ENCODE assay signal across 21 cellular contexts in genomic region chr21:41671212-41671762, GRCh38.
DNase-seq lines count a peak whose midpoint lies in the region; ATAC-seq and TF ChIP-seq lines count a peak whose summit lies in the region.
"Had no signal": no experiment of that assay in that cellular context is flagged by ENCODE, and none has a peak within 500 bp of the region (broad histone marks: within the 10 kb centered on the region; RNA-seq: fewer than 3 reads in every experiment).

No MANE protein-coding gene starts in this region.

- 50 to 66% methylated on average over 4 of the region's 4 CpGs for WGBS in esophagus, 2 donors

- H3K27ac ChIP-seq in esophagus (ENCODE audit: low read depth in 2 of 2, low read length in 1 of 2) (peak overlapping the region; percentile 48 to 69), PC-9 (no peak overlapping the region), vagina (no peak overlapping the region)
- H3K27ac ChIP-seq: 22Rv1, SJCRH30 had no signal

- no peaks in the 10 kb centered on the region for H3K9me3 Mint-ChIP-seq in activated CD8-positive, alpha-beta T cell treated with anti-CD3 and anti-CD28 coated beads, Interleukin-2, amount 10 ng/mL, durations not matched to agents 7 days and 5 days (ENCODE audit: insufficient read depth)
- no peaks in the 10 kb centered on the region for H3K9me3 Mint-ChIP-seq in activated CD8-positive, alpha-beta T cell treated with anti-CD3 and anti-CD28 coated beads for 36 hours
- H3K9me3 Mint-ChIP-seq: CD4-positive, alpha-beta T cell had no signal

- no peaks in the 10 kb centered on the region for H3K79me2 ChIP-seq in PC-9 (ENCODE audit: low read depth)

- no peak for ATAC-seq in activated CD8-positive, alpha-beta T cell treated with anti-CD3 and anti-CD28 coated beads, Interleukin-2, amount 10 ng/mL, durations not matched to agents 7 days and 5 days
- no peak for ATAC-seq in activated CD8-positive, alpha-beta T cell treated with anti-CD3 and anti-CD28 coated beads for 36 hours

- no peaks in the 10 kb centered on the region for H3K9me2 ChIP-seq in PC-9 (ENCODE audit: insufficient read depth)

- CTCF ChIA-PET in activated CD8-positive, alpha-beta T cell treated with anti-CD3 and anti-CD28 coated beads, Interleukin-2, amount 10 ng/mL, durations not matched to agents 7 days and 5 days (lab: Charles Lee): interaction anchor here (1.2 kb wide), 1 partner anchor 388 kb away, joined by 3 read pairs; no protein-coding TSS in a partner anchor
- CTCF ChIA-PET in activated CD8-positive, alpha-beta T cell treated with anti-CD3 and anti-CD28 coated beads for 36 hours (lab: Charles Lee): no interaction called here
- CTCF ChIA-PET in PC-9 (lab: Charles Lee): no interaction called here

- peaks cover 17% of the 10 kb centered on the region for H3K4me1 Mint-ChIP-seq in activated CD8-positive, alpha-beta T cell treated with anti-CD3 and anti-CD28 coated beads, Interleukin-2, amount 10 ng/mL, durations not matched to agents 7 days and 5 days (ENCODE audit: low read depth)
- peaks cover 7% of the 10 kb centered on the region for H3K4me1 Mint-ChIP-seq in activated CD8-positive, alpha-beta T cell treated with anti-CD3 and anti-CD28 coated beads for 36 hours (ENCODE audit: low read depth)
- H3K4me1 Mint-ChIP-seq: B cell had no signal

- intact Hi-C loops in activated CD8-positive, alpha-beta T cell treated with anti-CD3 and anti-CD28 coated beads for 36 hours (cut with micrococcal nuclease): no loop called here
- intact Hi-C loops in posterior vena cava (cut with DNase I) (no loop called here), PC-9 (cut with micrococcal nuclease; ENCODE audit: unreplicated experiment) (no loop called here), vagina (cut with DNase I) (no loop called here)

- BruUV-seq in PC-9 (replicated peaks; lab: Mats Ljungman, UMichigan): no TSS peak

- peak overlapping the region; percentile 20 for H3K27ac Mint-ChIP-seq in activated CD8-positive, alpha-beta T cell treated with anti-CD3 and anti-CD28 coated beads, Interleukin-2, amount 10 ng/mL, durations not matched to agents 7 days and 5 days
- no peak overlapping the region for H3K27ac Mint-ChIP-seq in activated CD8-positive, alpha-beta T cell treated with anti-CD3 and anti-CD28 coated beads for 36 hours
- H3K27ac Mint-ChIP-seq: B cell; CD4-positive, alpha-beta T cell had no signal

- POLR2A ChIA-PET in activated CD8-positive, alpha-beta T cell treated with anti-CD3 and anti-CD28 coated beads, Interleukin-2, amount 10 ng/mL, durations not matched to agents 7 days and 5 days (lab: Charles Lee): no interaction called here
- POLR2A ChIA-PET in activated CD8-positive, alpha-beta T cell treated with anti-CD3 and anti-CD28 coated beads for 36 hours (lab: Charles Lee): no interaction called here
- POLR2A ChIA-PET in PC-9 (lab: Charles Lee; ENCODE audit: unreplicated experiment): no interaction called here

- H3K9me3 ChIP-seq in esophagus (ENCODE audit: control insufficient read depth in 2 of 2, insufficient read depth in 1 of 2, low read depth in 1 of 2, low read length in 1 of 2) (peaks cover 0 to 2% of the 10 kb centered on the region in 2 donors), PC-9 (ENCODE audit: insufficient read depth, low read depth) (no peaks in the 10 kb centered on the region), vagina (no peaks in the 10 kb centered on the region)
- H3K9me3 ChIP-seq: HAP-1, SJCRH30 had no signal

- H3K36me3 ChIP-seq in esophagus (ENCODE audit: control insufficient read depth in 2 of 2, insufficient read depth in 2 of 2, low read length in 1 of 2) (no peaks in the 10 kb centered on the region), PC-9 (ENCODE audit: low read depth) (no peaks in the 10 kb centered on the region), vagina (no peaks in the 10 kb centered on the region)
- H3K36me3 ChIP-seq: HAP-1, SJCRH30 had no signal

- H4K20me1 ChIP-seq in PC-9 (ENCODE audit: insufficient read depth): no peaks in the 10 kb centered on the region

- H3K27me3 Mint-ChIP-seq in activated CD8-positive, alpha-beta T cell treated with anti-CD3 and anti-CD28 coated beads, Interleukin-2, amount 10 ng/mL, durations not matched to agents 7 days and 5 days (ENCODE audit: low read depth): peaks cover 22% of the 10 kb centered on the region
- peaks cover 3% of the 10 kb centered on the region for H3K27me3 Mint-ChIP-seq in activated CD8-positive, alpha-beta T cell treated with anti-CD3 and anti-CD28 coated beads for 36 hours

- DNase-seq in activated CD8-positive, alpha-beta T cell treated with anti-CD3 and anti-CD28 coated beads, Interleukin-2, amount 10 ng/mL, durations not matched to agents 7 days and 5 days: no peak
- DNase-seq in activated CD8-positive, alpha-beta T cell treated with anti-CD3 and anti-CD28 coated beads for 36 hours: no peak
- DNase-seq in M059J (ENCODE audit: low read depth): peak; percentile 66
- peak; percentile 56 for DNase-seq in posterior vena cava (ENCODE audit: low spot score)
- DNase-seq in PC-9: no peak
- DNase-seq in vagina (ENCODE audit: extremely low spot score in 2 of 2): no peak
- no peak for DNase-seq in A172 (ENCODE audit: low spot score)
- DNase-seq: CD4-positive, alpha-beta T cell; DMS153; GDM1; NCI-H1417; NCI-H187; NCI-H2107; NCI-H510A; NCI-H748 treated with DMSO at 0.1 percent for 48 hours; NK-92 treated with Interleukin-12 subunit alpha and Interleukin-12 subunit beta, amount 100 ng/mL, for 24 hours; SJCRH30 had no signal

- H3K4me2 ChIP-seq in PC-9: no peak overlapping the region

- TF ChIP-seq CTCF in activated CD8-positive, alpha-beta T cell treated with anti-CD3 and anti-CD28 coated beads for 36 hours (IDR thresholded peaks at IDR 0.05): no peak
- TF ChIP-seq CTCF in PC-9 (conservative IDR thresholded peaks at IDR 0.05) (no peak), vagina (IDR thresholded peaks at IDR 0.05) (no peak)

- H3F3A ChIP-seq in PC-9 (ENCODE audit: insufficient read depth, low read depth): peaks cover 8% of the 10 kb centered on the region; the same call in 1 of the 2 replicates

- no peak overlapping the region for H3K4me3 Mint-ChIP-seq in activated CD8-positive, alpha-beta T cell treated with anti-CD3 and anti-CD28 coated beads, Interleukin-2, amount 10 ng/mL, durations not matched to agents 7 days and 5 days
- no peak overlapping the region for H3K4me3 Mint-ChIP-seq in activated CD8-positive, alpha-beta T cell treated with anti-CD3 and anti-CD28 coated beads for 36 hours
- H3K4me3 Mint-ChIP-seq: B cell; CD4-positive, alpha-beta T cell had no signal

- H3K4me1 ChIP-seq in esophagus (ENCODE audit: control insufficient read depth in 2 of 2, insufficient read depth in 2 of 2, low read length in 1 of 2): peaks cover 0 to 35% of the 10 kb centered on the region in 2 donors
- H3K4me1 ChIP-seq in PC-9 (replicated peaks; ENCODE audit: insufficient read depth): peaks cover 12% of the 10 kb centered on the region
- H3K4me1 ChIP-seq in vagina: no peaks in the 10 kb centered on the region
- H3K4me1 ChIP-seq: HAP-1, SJCRH30 had no signal

- no peaks in the 10 kb centered on the region for H3K36me3 Mint-ChIP-seq in activated CD8-positive, alpha-beta T cell treated with anti-CD3 and anti-CD28 coated beads, Interleukin-2, amount 10 ng/mL, durations not matched to agents 7 days and 5 days (ENCODE audit: low read depth)
- H3K36me3 Mint-ChIP-seq in activated CD8-positive, alpha-beta T cell treated with anti-CD3 and anti-CD28 coated beads for 36 hours (ENCODE audit: low read depth): no peaks in the 10 kb centered on the region

- no peaks in the 10 kb centered on the region for H3K27me3 ChIP-seq in esophagus (ENCODE audit: control insufficient read depth in 1 of 2, insufficient read depth in 2 of 2, low read length in 2 of 2)
- H3K27me3 ChIP-seq in PC-9 (ENCODE audit: insufficient read depth, low read depth): no peaks in the 10 kb centered on the region
- H3K27me3 ChIP-seq in vagina: no peaks in the 10 kb centered on the region
- H3K27me3 ChIP-seq: SJCRH30 had no signal

- H2AFZ ChIP-seq in PC-9: no peak overlapping the region

- no peak overlapping the region for H3K4me3 ChIP-seq in esophagus (ENCODE audit: low read depth in 1 of 2, low read length in 2 of 2)
- no peak overlapping the region for H3K4me3 ChIP-seq in PC-9
- H3K4me3 ChIP-seq in vagina: no peak overlapping the region
- H3K4me3 ChIP-seq: HAP-1, SJCRH30 had no signal

- TF ChIP-seq POLR2A in vagina (IDR thresholded peaks at IDR 0.05): no peak

Comparison
In these comparisons a context has a peak if more than half of its experiments do, and no peak if none do; other contexts are left out.
1. DNase-seq: peak in M059J (single experiment) and posterior vena cava (single experiment); none in activated CD8-positive, alpha-beta T cell treated with anti-CD3 and anti-CD28 coated beads, Interleukin-2, amount 10 ng/mL, durations not matched to agents 7 days and 5 days (single experiment), activated CD8-positive, alpha-beta T cell treated with anti-CD3 and anti-CD28 coated beads for 36 hours (single experiment), PC-9 (0 of 2), vagina (0 of 2) and A172 (single experiment).
2. H3K27ac ChIP-seq: peak in esophagus (2 of 2); none in PC-9 (single experiment) and vagina (single experiment).